12 cellular contexts compared by ENCODE assay signal in the genomic region with DNA sequence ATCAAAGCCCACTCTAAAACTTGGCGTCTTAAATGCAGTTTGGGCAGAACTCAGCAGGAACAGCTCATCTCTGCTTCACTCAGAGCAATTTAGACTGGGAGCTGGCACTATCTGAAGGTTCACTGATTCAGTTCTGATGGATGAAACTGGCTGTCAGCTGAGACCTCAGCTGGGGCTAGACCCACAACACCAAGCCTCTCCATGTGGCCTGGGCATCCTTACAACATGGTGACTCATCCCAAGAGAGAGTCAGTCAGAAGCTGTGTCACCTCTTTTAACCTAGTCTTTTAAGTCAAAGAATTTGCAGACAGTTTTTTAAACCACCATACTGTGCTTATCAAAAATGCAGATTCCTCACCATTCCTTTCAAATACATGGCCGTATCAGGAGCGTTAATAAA.
DNase-seq lines count a peak whose midpoint lies in the region; ATAC-seq and TF ChIP-seq lines count a peak whose summit lies in the region.
"Had no signal": no experiment of that assay in that cellular context is flagged by ENCODE, and none has a peak within 500 bp of the region (broad histone marks: within the 10 kb centered on the region; RNA-seq: fewer than 3 reads in every experiment).

No MANE protein-coding gene starts in this region.

- H3K36me3 Mint-ChIP-seq in MCF 10A (ENCODE audit: insufficient read depth, unreplicated experiment) (no peaks in the 10 kb centered on the region), immature natural killer cell (peaks cover 0 to 5% (median 0%) of the 10 kb centered on the region in 3 donors)

- H3K4me1 Mint-ChIP-seq in MCF 10A (ENCODE audit: insufficient read depth, unreplicated experiment), result no peaks in the 10 kb centered on the region
- no peaks in the 10 kb centered on the region for H3K4me1 Mint-ChIP-seq in stimulated activated naive CD8-positive, alpha-beta T cell treated with anti-CD3 and anti-CD28 coated beads, Interleukin-15, amount 100 ng/mL, for 72 hours
- peaks cover 4 to 14% of the 10 kb centered on the region in 2 donors for H3K4me1 Mint-ChIP-seq in immature natural killer cell

- H3K27ac ChIP-seq in breast epithelium (no peak overlapping the region), epithelial cell of prostate (no peak overlapping the region)
- H3K27ac ChIP-seq: BLaER1 had no signal

- intact Hi-C loops in MCF 10A (cut with micrococcal nuclease) (no loop called here), breast epithelium (cut with DNase I; ENCODE audit: low total_unique reads) (loop anchor here (10.0 kb wide), 1 partner anchor 1247 kb away; no protein-coding TSS in a partner anchor)

- no peak overlapping the region for H3K4me3 Mint-ChIP-seq in MCF 10A (ENCODE audit: unreplicated experiment)
- H3K4me3 Mint-ChIP-seq in stimulated activated naive CD8-positive, alpha-beta T cell treated with anti-CD3 and anti-CD28 coated beads, Interleukin-15, amount 100 ng/mL, for 72 hours, result no peak overlapping the region
- no peak overlapping the region for H3K4me3 Mint-ChIP-seq in immature natural killer cell

- H3K27me3 ChIP-seq in breast epithelium, result no peaks in the 10 kb centered on the region
- H3K27me3 ChIP-seq: BLaER1 had no signal

- TF ChIP-seq POLR2A in breast epithelium (IDR thresholded peaks at IDR 0.05), result no peak

- no peak overlapping the region for H3K27ac Mint-ChIP-seq in MCF 10A (ENCODE audit: low read depth, unreplicated experiment)
- no peak overlapping the region for H3K27ac Mint-ChIP-seq in stimulated activated naive CD8-positive, alpha-beta T cell treated with anti-CD3 and anti-CD28 coated beads, Interleukin-15, amount 100 ng/mL, for 72 hours
- no peak overlapping the region for H3K27ac Mint-ChIP-seq in immature natural killer cell

- H3K4me3 ChIP-seq in breast epithelium, result no peak overlapping the region
- H3K4me3 ChIP-seq: BLaER1 had no signal

- peaks cover 7% of the 10 kb centered on the region for H3K9me3 Mint-ChIP-seq in MCF 10A (ENCODE audit: unreplicated experiment)
- H3K9me3 Mint-ChIP-seq in stimulated activated naive CD8-positive, alpha-beta T cell treated with anti-CD3 and anti-CD28 coated beads, Interleukin-15, amount 100 ng/mL, for 72 hours, result no peaks in the 10 kb centered on the region
- no peaks in the 10 kb centered on the region for H3K9me3 Mint-ChIP-seq in immature natural killer cell

- no TSS peak for BruUV-seq in MCF 10A (replicated peaks; lab: Mats Ljungman, UMichigan)

- H3K27me3 Mint-ChIP-seq in MCF 10A (ENCODE audit: insufficient read depth, unreplicated experiment) (peaks cover 12% of the 10 kb centered on the region), immature natural killer cell (ENCODE audit: low read depth in 3 of 3) (peaks cover 2 to 4% (median 2%) of the 10 kb centered on the region in 3 donors)
- no peaks in the 10 kb centered on the region for H3K27me3 Mint-ChIP-seq in stimulated activated naive CD8-positive, alpha-beta T cell treated with anti-CD3 and anti-CD28 coated beads, Interleukin-15, amount 100 ng/mL, for 72 hours

- no peaks in the 10 kb centered on the region for H3K4me1 ChIP-seq in breast epithelium

- no peaks in the 10 kb centered on the region for H3K36me3 ChIP-seq in breast epithelium
- H3K36me3 ChIP-seq: BLaER1 had no signal

- ATAC-seq in stimulated activated naive CD8-positive, alpha-beta T cell treated with anti-CD3 and anti-CD28 coated beads, Interleukin-15, amount 100 ng/mL, for 72 hours, result peak; percentile 95
- no peak for ATAC-seq in HG03280 (IDR thresholded peaks at IDR 0.05; ENCODE audit: unreplicated experiment)
- ATAC-seq in HG02885 (IDR thresholded peaks at IDR 0.05; ENCODE audit: poor library complexity, unreplicated experiment), result no peak

- no peaks in the 10 kb centered on the region for H3K9me3 ChIP-seq in breast epithelium

- TF ChIP-seq CTCF in MCF 10A (IDR thresholded peaks at IDR 0.05; ENCODE audit: unreplicated experiment), result no peak
- TF ChIP-seq CTCF in breast epithelium (IDR thresholded peaks at IDR 0.05), result no peak

- CTCF ChIA-PET in MCF 10A (lab: Yijun Ruan, JAX), result no interaction called here

- DNase-seq in MCF 10A (ENCODE audit: unreplicated experiment) (peak; percentile 62), breast epithelium (ENCODE audit: low spot score in 2 of 2) (no peak), NCI-H226 (peak; percentile 55), epithelial cell of prostate (ENCODE audit: low read depth, low spot score) (peak; percentile 14), immature natural killer cell (no peak)
- peak in 1 of 2 donors; percentile 42 for DNase-seq in stimulated activated naive CD8-positive, alpha-beta T cell treated with anti-CD3 and anti-CD28 coated beads, Interleukin-15, amount 100 ng/mL, for 72 hours
- DNase-seq: activated CD4-positive, CD25-positive, alpha-beta regulatory T cell treated with anti-CD3 and anti-CD28 coated beads, Interleukin-2, amount 50 U/mL, for 72 hours; kidney; NCI-H1436 had no signal

- POLR2A ChIA-PET in MCF 10A (lab: Yijun Ruan, JAX), result no interaction called here

Comparison
In these comparisons a context has a peak if more than half of its experiments do, and no peak if none do; other contexts are left out.
1. DNase-seq: peak in MCF 10A (single experiment), NCI-H226 (single experiment) and epithelial cell of prostate (single experiment); none in breast epithelium (0 of 2) and immature natural killer cell (0 of 3).